6 cellular contexts compared by ENCODE assay signal in the genomic region with DNA sequence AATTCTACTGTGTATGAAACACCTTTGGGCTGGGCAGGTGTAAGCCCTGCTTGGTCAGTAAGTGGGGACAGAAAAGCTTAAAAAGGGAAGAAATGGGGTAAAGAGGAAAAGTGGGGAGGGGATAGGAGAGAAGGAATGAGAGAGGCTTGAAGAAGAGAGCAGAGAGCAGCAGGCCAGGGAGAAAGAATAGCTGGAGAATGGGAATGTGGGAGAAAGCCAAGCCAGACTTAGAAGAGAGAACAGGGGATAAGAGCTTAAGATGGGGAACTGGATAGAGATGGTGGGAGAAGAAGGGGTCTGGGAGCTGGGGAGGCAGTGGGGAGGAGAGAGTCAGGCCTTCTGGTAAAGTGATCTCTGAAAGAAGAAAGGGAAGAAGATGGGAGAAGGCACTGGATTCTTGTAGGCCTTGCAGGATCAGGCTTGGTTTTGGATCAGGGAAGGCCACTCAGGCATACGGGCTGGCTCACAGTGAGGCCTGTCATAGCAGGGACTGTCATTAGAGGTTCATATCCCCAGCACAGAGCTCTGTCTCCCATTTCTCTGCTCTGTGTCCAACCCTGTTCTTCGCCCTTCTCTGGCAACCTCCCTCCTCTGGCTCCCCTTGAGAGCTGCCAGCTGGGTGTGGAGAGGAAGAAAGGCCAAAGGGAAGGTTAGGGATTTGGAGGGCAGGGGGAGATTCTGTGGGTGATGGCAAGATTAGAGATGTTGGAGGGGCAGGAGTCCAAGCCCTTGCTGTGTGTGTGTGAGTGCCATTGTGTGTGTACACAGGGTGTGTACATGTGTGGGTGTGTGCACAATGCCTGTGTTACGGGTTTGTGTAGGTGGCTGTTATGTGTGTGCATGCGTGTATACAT. TPM values are rescaled to one million over a fixed set of nuclear protein-coding genes. Genes with fewer than 3 reads are reported as not detected.
A peak's percentile ranks its signal among the peaks of the same experiment; 100 is the strongest.
DNase-seq lines count a peak whose midpoint lies in the region; ATAC-seq and TF ChIP-seq lines count a peak whose summit lies in the region.

No MANE protein-coding gene starts in this region.

- 67 to 73% (median 68%) methylated on average over 4 of the region's 4 CpGs for WGBS in psoas muscle, 3 donors

- no peaks in the 10 kb centered on the region for H3K36me3 Mint-ChIP-seq in IgD-negative memory B cell
- H3K36me3 Mint-ChIP-seq in MCF 10A (ENCODE audit: insufficient read depth, unreplicated experiment) = no peaks in the 10 kb centered on the region

- H3K27ac ChIP-seq in psoas muscle = no peak overlapping the region

- H3K4me1 Mint-ChIP-seq in IgD-negative memory B cell (peaks cover 38 to 67% (median 62%) of the 10 kb centered on the region in 3 donors), MCF 10A (ENCODE audit: insufficient read depth, unreplicated experiment) (peaks cover 62% of the 10 kb centered on the region)

- no peaks in the 10 kb centered on the region for H3K9me3 Mint-ChIP-seq in IgD-negative memory B cell
- no peaks in the 10 kb centered on the region for H3K9me3 Mint-ChIP-seq in MCF 10A (ENCODE audit: unreplicated experiment)

- H3K4me3 Mint-ChIP-seq in IgD-negative memory B cell = peak overlapping the region; percentile 83 to 94 (median 88)
- peak overlapping the region; percentile 97 for H3K4me3 Mint-ChIP-seq in MCF 10A (ENCODE audit: unreplicated experiment)

- no peaks in the 10 kb centered on the region for H3K9me3 ChIP-seq in psoas muscle

- TF ChIP-seq CTCF in MCF 10A (IDR thresholded peaks at IDR 0.05; ENCODE audit: unreplicated experiment) (no peak), psoas muscle (IDR thresholded peaks at IDR 0.05) (no peak)

- intact Hi-C loops in MCF 10A (cut with micrococcal nuclease) (loop anchor here (5.0 to 10.0 kb wide), 2 partner anchors 132 to 276 kb away; a partner anchor contains a TSS), psoas muscle (cut with DNase I) (loop anchor here in 1 of 2 donors (5.0 kb wide), 1 partner anchor 37 kb away; a partner anchor contains a TSS)

- H3K4me3 ChIP-seq in psoas muscle = peak overlapping the region; percentile 73

- H3K27ac Mint-ChIP-seq in IgD-negative memory B cell (peak overlapping the region; percentile 92 to 98 (median 94)), MCF 10A (ENCODE audit: low read depth, unreplicated experiment) (peak overlapping the region; percentile 72)

- no TSS peak for BruUV-seq in MCF 10A (replicated peaks; lab: Mats Ljungman, UMichigan)

- CTCF ChIA-PET in MCF 10A (lab: Yijun Ruan, JAX) = interaction anchor here (0.5 to 1.1 kb wide), 8 partner anchors 16 to 966 kb away, joined by 3 to 5 read pairs (median 4); no protein-coding TSS in a partner anchor

- H3K36me3 ChIP-seq in psoas muscle (ENCODE audit: insufficient read depth in 1 of 2, low read depth in 1 of 2) = no peaks in the 10 kb centered on the region

- ATAC-seq in psoas muscle (no peak), HG03159 (IDR thresholded peaks at IDR 0.05; ENCODE audit: unreplicated experiment) (no peak)

- H3K27me3 Mint-ChIP-seq in IgD-negative memory B cell (no peaks in the 10 kb centered on the region), MCF 10A (ENCODE audit: insufficient read depth, unreplicated experiment) (no peaks in the 10 kb centered on the region)

- peaks cover 21% of the 10 kb centered on the region for H3K4me1 ChIP-seq in psoas muscle

- no peaks in the 10 kb centered on the region for H3K27me3 ChIP-seq in psoas muscle (ENCODE audit: insufficient read depth in 3 of 3, low read length in 2 of 3)

- POLR2A ChIA-PET in MCF 10A (lab: Yijun Ruan, JAX) = interaction anchor here (0.6 to 3.1 kb wide), 10 partner anchors 8 to 157 kb away, joined by 4 to 16 read pairs (median 4); a partner anchor contains a TSS

- no peak for DNase-seq in MCF 10A (ENCODE audit: unreplicated experiment)
- DNase-seq in psoas muscle = no peak
- no peak for DNase-seq in D341Med (ENCODE audit: low spot score)
- DNase-seq in NCI-H2029 (lab: John Stamatoyannopoulos, UW) = no peak

RNA-seq across cellular contexts. Expression of a gene that starts 9.3 kb away (rescaled TPM):
- polyA plus RNA-seq in IgD-negative memory B cell (0.54 TPM), psoas muscle (1 to 10 TPM in 2 of 3 donors, under 1 TPM in 1; 0.70 to 2.2 (median 1.5) TPM)
- total RNA-seq in MCF 10A (2022) (6.7 and 9.9 TPM in 2 replicates), psoas muscle (1 to 10 TPM; 1.9 to 4.3 (median 2.2) TPM)

RNA-seq across cellular contexts. Expression of a gene that starts 11.2 kb away (rescaled TPM):
- polyA plus RNA-seq in IgD-negative memory B cell = 449 TPM
- total RNA-seq in MCF 10A (2022) = 212 and 231 TPM in 2 replicates
- total RNA-seq in psoas muscle = 100 to 1,000 TPM in 2 of 4 donors, 10 to 100 TPM in 2; 75.4 to 121 (median 95.6) TPM
- 100 to 1,000 TPM in 2 of 3 donors, 10 to 100 TPM in 1; 99.9 to 126 (median 125) TPM for polyA plus RNA-seq in psoas muscle

RNA-seq across cellular contexts. Expression of a gene that starts 18.3 kb away (rescaled TPM):
- polyA plus RNA-seq in IgD-negative memory B cell (77.0 TPM), psoas muscle (10 to 100 TPM; 65.6 to 84.8 (median 78.3) TPM)
- total RNA-seq in MCF 10A (2022) (28.9 and 33.9 TPM in 2 replicates), psoas muscle (10 to 100 TPM; 40.5 to 57.5 (median 50.5) TPM)

RNA-seq across cellular contexts. Expression of a gene that starts 25.3 kb away (rescaled TPM):
- 9.0 TPM for polyA plus RNA-seq in IgD-negative memory B cell
- 7.5 and 8.3 TPM in 2 replicates for total RNA-seq in MCF 10A (2022)
- 1 to 10 TPM; 2.4 to 4.9 (median 3.9) TPM for total RNA-seq in psoas muscle
- 1 to 10 TPM; 1.9 to 5.2 (median 3.7) TPM for polyA plus RNA-seq in psoas muscle

RNA-seq across cellular contexts. Expression of a gene that starts 37.5 kb away (rescaled TPM):
- polyA plus RNA-seq in IgD-negative memory B cell = 0.23 TPM
- total RNA-seq in MCF 10A (2022) = 20.3 and 27.1 TPM in 2 replicates
- total RNA-seq in psoas muscle = under 1 TPM in 3 of 4 donors, not detected in 1; 0.17 to 0.27 (median 0.25) TPM
- 1 to 10 TPM in 1 of 3 donors, under 1 TPM in 2; 0.15 to 1.0 (median 0.19) TPM for polyA plus RNA-seq in psoas muscle
